Comparison of ENCODE assay signal across 8 cellular contexts in the genomic region with DNA sequence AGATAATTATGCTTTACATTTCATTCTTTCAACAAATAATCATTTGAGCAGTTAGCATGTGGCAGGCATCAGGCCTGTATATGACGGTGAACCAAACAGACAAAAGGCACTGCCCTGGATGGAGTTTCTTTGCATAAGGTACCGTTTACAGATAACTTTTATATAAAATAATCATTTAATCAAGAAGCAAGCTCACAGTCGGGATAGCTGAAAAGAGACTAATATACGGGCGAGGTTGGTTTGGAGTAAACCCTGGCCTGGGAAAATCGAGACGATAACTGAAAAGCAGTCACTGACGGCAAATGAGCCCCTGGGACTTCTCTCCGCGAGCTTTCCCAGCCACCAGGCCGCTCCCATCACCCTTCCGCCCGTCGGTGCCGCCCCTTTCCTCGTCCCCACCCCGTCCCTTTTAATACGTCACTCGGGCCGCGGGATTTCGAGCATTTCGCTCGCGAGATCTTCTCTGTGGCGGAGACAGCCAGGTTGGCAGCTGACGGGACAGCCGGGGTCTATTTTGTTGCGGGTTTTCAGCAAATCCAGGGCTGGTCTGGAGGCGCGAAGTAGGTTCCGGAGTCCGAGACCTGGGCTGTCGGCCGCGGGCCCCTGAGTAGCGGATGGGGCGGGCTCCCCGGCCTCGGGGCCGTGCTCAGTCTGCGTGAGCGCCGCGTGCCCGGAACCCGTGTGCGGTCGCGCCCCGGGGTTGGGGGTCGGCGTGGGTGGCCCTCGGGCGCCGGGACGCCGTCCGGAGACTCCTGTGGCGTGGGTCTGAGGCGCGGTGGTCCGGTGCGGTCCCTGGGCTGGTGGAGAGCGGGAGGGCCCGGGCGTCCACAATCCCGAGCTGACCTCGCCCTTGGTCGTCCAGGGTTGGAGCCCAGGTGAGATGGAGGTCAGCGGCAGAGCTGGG. TPM values are rescaled to one million over a fixed set of nuclear protein-coding genes. Genes with fewer than 3 reads are reported as not detected.
DNase-seq lines count a peak whose midpoint lies in the region; ATAC-seq and TF ChIP-seq lines count a peak whose summit lies in the region.

A gene (plus strand): TSS at position 462 of the 904 bp plus-strand sequence. CDS start 703 bp downstream, outside the sequence.

- CTCF ChIA-PET in mammary epithelial cell (lab: Charles Lee; ENCODE audit: low non-redundant PET): no interaction called here

- DNase-seq in NCI-H2196 treated with DMSO at 0.1 percent for 48 hours (lab: John Stamatoyannopoulos, UW; ENCODE audit: unreplicated experiment): peak; percentile 92
- peak; percentile 96 for DNase-seq in WERI-Rb-1
- peak; percentile 91 for DNase-seq in mammary epithelial cell
- DNase-seq in iPS-NIHi11 (ENCODE audit: low spot score): peak; percentile 96
- peak; percentile 79 for DNase-seq in smooth muscle cell (lab: John Stamatoyannopoulos, UW; ENCODE audit: unreplicated experiment)

- H3K4me1 ChIP-seq in ACC112 (ENCODE audit: control insufficient read depth, insufficient read depth, low read length, unreplicated experiment) (peaks cover 24% of the 10 kb centered on the region), mammary epithelial cell (ENCODE audit: insufficient read depth, low read length) (peaks cover 10% of the 10 kb centered on the region), smooth muscle cell (ENCODE audit: low read depth) (peaks cover 19% of the 10 kb centered on the region)

- H2AFZ ChIP-seq in ACC112 (ENCODE audit: low read length, unreplicated experiment) (peak within 1 kb of the TSS; percentile 71), mammary epithelial cell (ENCODE audit: low read depth, low read length) (peak within 1 kb of the TSS; percentile 93), smooth muscle cell (ENCODE audit: low read depth) (peak within 1 kb of the TSS; percentile 94)

- H3K4me3 ChIP-seq in ACC112 (ENCODE audit: low read depth, low read length) (peak within 1 kb of the TSS; percentile 98), WERI-Rb-1 (ENCODE audit: low read depth, low read length) (peak within 1 kb of the TSS; percentile 86), mammary epithelial cell (replicated peaks in 1 of 3; ENCODE audit: insufficient read depth in 1 of 3, low read depth in 2 of 3, low read length in 3 of 3) (peak within 1 kb of the TSS; percentile 93 to 97 (median 96)), smooth muscle cell (peak within 1 kb of the TSS; percentile 91)

- TF ChIP-seq CTCF in WERI-Rb-1 (IDR thresholded peaks at IDR 0.05; ENCODE audit: low read depth, low read length): no peak
- TF ChIP-seq CTCF in mammary epithelial cell (conservative IDR thresholded peaks at IDR 0.05 in 1 of 2, IDR thresholded peaks at IDR 0.05 in 1 of 2; ENCODE audit: extremely low read depth in 1 of 2, insufficient read depth in 1 of 2, low read depth in 1 of 2, low read length in 2 of 2): no peak
- no peak for TF ChIP-seq CTCF in smooth muscle cell (IDR thresholded peaks at IDR 0.05; ENCODE audit: borderline replicate concordance, insufficient read depth, poor library complexity, severe bottlenecking)

- peaks cover 18% of the 10 kb centered on the region for H3K36me3 ChIP-seq in ACC112 (ENCODE audit: insufficient read depth, low read length)
- peaks cover 22% of the 10 kb centered on the region for H3K36me3 ChIP-seq in WERI-Rb-1
- H3K36me3 ChIP-seq in mammary epithelial cell (ENCODE audit: insufficient read depth, low read length): peaks cover 8% of the 10 kb centered on the region
- peaks cover 8% of the 10 kb centered on the region for H3K36me3 ChIP-seq in smooth muscle cell (ENCODE audit: low read depth)

- H4K20me1 ChIP-seq in mammary epithelial cell (ENCODE audit: insufficient read depth, low read length) (no peaks in the 10 kb centered on the region), smooth muscle cell (ENCODE audit: low read depth) (peaks cover 41% of the 10 kb centered on the region)

- ATAC-seq in GM18870 (IDR thresholded peaks at IDR 0.05; ENCODE audit: unreplicated experiment) (peak; percentile 94), HG03135 (IDR thresholded peaks at IDR 0.05; ENCODE audit: unreplicated experiment) (peak; percentile 99)

- H3K27me3 ChIP-seq in ACC112 (ENCODE audit: insufficient read depth, low read length) (no peaks in the 10 kb centered on the region), WERI-Rb-1 (ENCODE audit: insufficient read depth, low read depth, severe bottlenecking) (no peaks in the 10 kb centered on the region), mammary epithelial cell (ENCODE audit: insufficient read depth, low read length) (no peaks in the 10 kb centered on the region), smooth muscle cell (ENCODE audit: low read depth) (no peaks in the 10 kb centered on the region)

- dilution Hi-C loops in mammary epithelial cell (cut with HindIII; ENCODE audit: low sequenced_read_pairs): no loop called here

- peak within 1 kb of the TSS; percentile 96 for H3K9ac ChIP-seq in mammary epithelial cell (ENCODE audit: insufficient read depth, low read length)
- H3K9ac ChIP-seq in smooth muscle cell (ENCODE audit: low read depth): peak within 1 kb of the TSS; percentile 98

- peaks cover 49% of the 10 kb centered on the region for H3K79me2 ChIP-seq in ACC112 (ENCODE audit: control insufficient read depth, insufficient read depth, low read length, unreplicated experiment)
- H3K79me2 ChIP-seq in mammary epithelial cell (ENCODE audit: insufficient read depth, low read length): peaks cover 49% of the 10 kb centered on the region
- peaks cover 50% of the 10 kb centered on the region for H3K79me2 ChIP-seq in smooth muscle cell (ENCODE audit: low read depth)

- H3K27ac ChIP-seq in ACC112 (ENCODE audit: low read depth, low read length): peak within 1 kb of the TSS; percentile 80
- H3K27ac ChIP-seq in WERI-Rb-1: peak within 1 kb of the TSS; percentile 94
- H3K27ac ChIP-seq in mammary epithelial cell (ENCODE audit: insufficient read depth, low read depth, low read length): peak within 1 kb of the TSS; percentile 93
- peak within 1 kb of the TSS; percentile 82 for H3K27ac ChIP-seq in smooth muscle cell (ENCODE audit: low read depth)

- intact Hi-C loops in mammary epithelial cell (cut with micrococcal nuclease): loop anchor here (5.0 to 10.0 kb wide), 3 partner anchors 124 to 656 kb away; a partner anchor contains a TSS

- in situ Hi-C loops in mammary epithelial cell (cut with MboI; ENCODE audit: low sequenced_read_pairs in 2 of 2): no loop called here

- WGBS in mammary epithelial cell (ENCODE audit: low coverage, missing lambda C conversion rate): 0% methylated on average over 8 of the region's 71 CpGs
- WGBS in smooth muscle cell (ENCODE audit: low lambda C conversion rate): 2% methylated on average over 71 of the region's 71 CpGs

- TSS peak; percentile 25 for BruUV-seq in mammary epithelial cell (replicated peaks; lab: Mats Ljungman, UMichigan)

- peaks cover 4% of the 10 kb centered on the region for H3K9me3 ChIP-seq in WERI-Rb-1 (ENCODE audit: severe bottlenecking)
- H3K9me3 ChIP-seq in mammary epithelial cell (replicated peaks; ENCODE audit: insufficient read depth, low read length): no peaks in the 10 kb centered on the region
- H3K9me3 ChIP-seq in smooth muscle cell (replicated peaks; ENCODE audit: low read depth): no peaks in the 10 kb centered on the region

- H3F3A ChIP-seq in smooth muscle cell (ENCODE audit: low read depth): no peaks in the 10 kb centered on the region

- H3K4me2 ChIP-seq in mammary epithelial cell (ENCODE audit: insufficient read depth, low read depth, low read length): peak within 1 kb of the TSS; percentile 92
- H3K4me2 ChIP-seq in smooth muscle cell: peak within 1 kb of the TSS; percentile 95

RNA-seq across cellular contexts. Expression of the gene that starts here (rescaled TPM):
- total RNA-seq in mammary epithelial cell (100 to 1,000 TPM in 1 of 2 donors, 10 to 100 TPM in 1; 74.4 to 112 TPM), smooth muscle cell (70.1 and 84.7 TPM in 2 replicates)
- polyA plus RNA-seq in mammary epithelial cell (41.0 TPM), smooth muscle cell (32.8 and 40.2 TPM in 2 replicates)
- 58.4 TPM for polyA minus RNA-seq in mammary epithelial cell

Comparison
In these comparisons a context has a peak if more than half of its experiments do, and no peak if none do; other contexts are left out.
1. Peak in every context shown above with its lines: DNase-seq, ATAC-seq, H3K4me3 ChIP-seq and H3K27ac ChIP-seq.